27 cellular contexts compared by ENCODE assay signal in the genomic region with DNA sequence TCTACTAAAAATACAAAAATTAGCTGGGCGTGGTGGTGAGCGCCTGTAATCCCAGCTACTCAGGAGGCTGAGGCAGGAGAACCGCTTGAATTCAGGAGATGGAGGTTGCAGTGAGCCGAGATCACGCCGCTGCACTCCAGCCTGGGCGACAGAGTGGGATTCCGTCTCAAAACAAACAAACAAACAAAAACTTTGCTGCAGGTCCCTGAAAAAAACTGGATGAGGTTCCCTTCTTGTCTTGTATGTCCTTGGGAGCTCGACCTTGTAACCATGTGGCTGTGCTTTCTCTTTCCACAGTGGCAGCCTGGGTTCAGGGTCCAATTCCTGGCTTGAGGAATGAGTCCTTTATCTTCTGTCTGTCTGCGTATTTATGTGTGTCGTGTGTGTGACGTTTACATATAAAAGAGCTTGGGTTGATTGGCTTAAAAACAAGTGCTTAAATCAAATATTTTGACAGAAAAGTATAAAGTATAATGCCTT.
"Had no signal": no experiment of that assay in that cellular context is flagged by ENCODE, and none has a peak within 500 bp of the region (broad histone marks: within the 10 kb centered on the region; RNA-seq: fewer than 3 reads in every experiment).

No MANE protein-coding gene starts in this region.

- DNase-seq: activated CD4-positive, alpha-beta T cell treated with anti-CD3 and anti-CD28 coated beads, Interleukin-2, amount 10 ng/mL, durations not matched to agents 7 days and 5 days; activated CD8-positive, alpha-beta memory T cell treated with anti-CD3 and anti-CD28 coated beads, Interleukin-2, amount 50 U/mL, for 4 hours; activated CD8-positive, alpha-beta T cell treated with anti-CD3 and anti-CD28 coated beads, Interleukin-2, amount 10 ng/mL, durations not matched to agents 7 days and 5 days; activated effector memory CD4-positive, alpha-beta T cell treated with Interleukin-2 at 50 U/mL for 16 hours; activated naive CD4-positive, alpha-beta T cell treated with anti-CD3 and anti-CD28 coated beads, Interleukin-2, amount 10 ng/mL, durations not matched to agents 7 days and 5 days; activated naive CD8-positive, alpha-beta T cell treated with anti-CD3 and anti-CD28 coated beads, Interleukin-2, amount 50 U/mL, for 24 hours; activated T-cell treated with anti-CD3 and anti-CD28 coated beads, Interleukin-2, amount 50 U/mL, for 4 hours; aorta; brain microvascular endothelial cell; central memory CD4-positive, alpha-beta T cell; heart left ventricle; mammary epithelial cell; naive B cell; stimulated activated CD4-positive, alpha-beta T cell treated with anti-CD3 and anti-CD28 coated beads, Interleukin-12 subunit alpha, Interleukin-12 subunit beta, amount 100 ng/mL, for 4 hours; stimulated activated CD4-positive, alpha-beta T cell treated with anti-CD3 and anti-CD28 coated beads, Interleukin-1b, Interleukin-23, amount 100 ng/mL, for 48 hours; T-cell; T1000 had no signal

- H3K4me1 Mint-ChIP-seq: activated CD4-positive, alpha-beta T cell treated with anti-CD3 and anti-CD28 coated beads, Interleukin-2, amount 10 ng/mL, durations not matched to agents 7 days and 5 days had no signal

- H3K27ac Mint-ChIP-seq: activated CD4-positive, alpha-beta T cell treated with anti-CD3 and anti-CD28 coated beads, Interleukin-2, amount 10 ng/mL, durations not matched to agents 7 days and 5 days; activated CD8-positive, alpha-beta T cell treated with anti-CD3 and anti-CD28 coated beads, Interleukin-2, amount 10 ng/mL, durations not matched to agents 7 days and 5 days; activated naive CD4-positive, alpha-beta T cell treated with anti-CD3 and anti-CD28 coated beads, Interleukin-2, amount 10 ng/mL, durations not matched to agents 7 days and 5 days; activated naive CD8-positive, alpha-beta T cell treated with anti-CD3 and anti-CD28 coated beads, Interleukin-2, amount 50 U/mL, for 24 hours; progenitor cell of endocrine pancreas; stimulated activated naive CD8-positive, alpha-beta T cell treated with anti-CD3 and anti-CD28 coated beads, Interleukin-15, Interleukin-2, amounts not matched to agents 100 ng/mL and 50 ng/mL, for 24 hours; T-cell; type B pancreatic cell had no signal

- H3K27me3 ChIP-seq: brain microvascular endothelial cell had no signal

- H3K4me3 Mint-ChIP-seq: activated CD4-positive, alpha-beta T cell treated with anti-CD3 and anti-CD28 coated beads, Interleukin-2, amount 10 ng/mL, durations not matched to agents 7 days and 5 days; activated CD8-positive, alpha-beta T cell treated with anti-CD3 and anti-CD28 coated beads, Interleukin-2, amount 10 ng/mL, durations not matched to agents 7 days and 5 days; activated naive CD4-positive, alpha-beta T cell treated with anti-CD3 and anti-CD28 coated beads, Interleukin-2, amount 10 ng/mL, durations not matched to agents 7 days and 5 days; activated naive CD8-positive, alpha-beta T cell treated with anti-CD3 and anti-CD28 coated beads, Interleukin-2, amount 50 U/mL, for 24 hours; activated T-cell treated with anti-CD3 and anti-CD28 coated beads, Interleukin-2, amount 50 U/mL, for 4 hours; neural crest cell; stimulated activated naive CD8-positive, alpha-beta T cell treated with anti-CD3 and anti-CD28 coated beads, Interleukin-15, Interleukin-2, amounts not matched to agents 100 ng/mL and 50 ng/mL, for 24 hours; T-cell; type B pancreatic cell had no signal

- H3K9me3 ChIP-seq: gastroesophageal sphincter, heart left ventricle had no signal

- FAIRE-seq: colon, endometrium, keratinocyte had no signal

- H3K27ac ChIP-seq: brain microvascular endothelial cell, gastroesophageal sphincter, heart left ventricle had no signal

- H3K27me3 Mint-ChIP-seq: naive B cell; stimulated activated naive CD8-positive, alpha-beta T cell treated with anti-CD3 and anti-CD28 coated beads, Interleukin-15, Interleukin-2, amounts not matched to agents 100 ng/mL and 50 ng/mL, for 24 hours had no signal

- ATAC-seq: activated CD4-positive, CD25-positive, alpha-beta regulatory T cell treated with anti-CD3 and anti-CD28 coated beads, Interleukin-2, amount 50 U/mL, for 24 hours; activated CD8-positive, alpha-beta T cell treated with anti-CD3 and anti-CD28 coated beads, Interleukin-2, amount 10 ng/mL, durations not matched to agents 7 days and 5 days; activated naive CD8-positive, alpha-beta T cell treated with anti-CD3 and anti-CD28 coated beads, Interleukin-2, amount 50 U/mL, for 24 hours; activated T-cell treated with anti-CD3 and anti-CD28 coated beads, Interleukin-2, amount 50 U/mL, for 4 hours; gastroesophageal sphincter; heart left ventricle; left lobe of liver; T-cell had no signal

- H3K4me1 ChIP-seq: gastroesophageal sphincter had no signal

- H3K36me3 Mint-ChIP-seq: activated naive CD4-positive, alpha-beta T cell treated with anti-CD3 and anti-CD28 coated beads, Interleukin-2, amount 10 ng/mL, durations not matched to agents 7 days and 5 days; naive B cell; T-cell; type B pancreatic cell had no signal

- H3K4me3 ChIP-seq: gastroesophageal sphincter had no signal

- H3K9me3 Mint-ChIP-seq: activated CD4-positive, alpha-beta T cell treated with anti-CD3 and anti-CD28 coated beads, Interleukin-2, amount 10 ng/mL, durations not matched to agents 7 days and 5 days; activated naive CD4-positive, alpha-beta T cell treated with anti-CD3 and anti-CD28 coated beads, Interleukin-2, amount 10 ng/mL, durations not matched to agents 7 days and 5 days; activated naive CD8-positive, alpha-beta T cell treated with anti-CD3 and anti-CD28 coated beads, Interleukin-2, amount 50 U/mL, for 24 hours; activated T-cell treated with anti-CD3 and anti-CD28 coated beads, Interleukin-2, amount 50 U/mL, for 4 hours; naive B cell; neural crest cell; stimulated activated naive CD8-positive, alpha-beta T cell treated with anti-CD3 and anti-CD28 coated beads, Interleukin-15, Interleukin-2, amounts not matched to agents 100 ng/mL and 50 ng/mL, for 24 hours; T-cell; type B pancreatic cell had no signal

- H3K36me3 ChIP-seq: brain microvascular endothelial cell, gastroesophageal sphincter, heart left ventricle had no signal
